ENCODE assay signal across 19 cellular contexts in genomic region chr6:130647221-130647620, GRCh38.
DNase-seq lines count a peak whose midpoint lies in the region; ATAC-seq and TF ChIP-seq lines count a peak whose summit lies in the region.
"Had no signal": no experiment of that assay in that cellular context is flagged by ENCODE, and none has a peak within 500 bp of the region (broad histone marks: within the 10 kb centered on the region; RNA-seq: fewer than 3 reads in every experiment).

No MANE protein-coding gene starts in this region.

- no peaks in the 10 kb centered on the region for H3K4me1 Mint-ChIP-seq in activated T-cell treated with anti-CD3 and anti-CD28 coated beads, Interleukin-2, amount 50 U/mL, for 72 hours (ENCODE audit: low read depth)
- peaks cover 0 to 4% (median 0%) of the 10 kb centered on the region in 4 donors for H3K4me1 Mint-ChIP-seq in CD4-positive, alpha-beta memory T cell
- H3K4me1 Mint-ChIP-seq: H9, IgD-negative memory B cell had no signal

- H3K4me3 Mint-ChIP-seq in activated T-cell treated with anti-CD3 and anti-CD28 coated beads, Interleukin-2, amount 50 U/mL, for 72 hours, result no peak overlapping the region
- H3K4me3 Mint-ChIP-seq in CD4-positive, alpha-beta memory T cell, result no peak overlapping the region
- H3K4me3 Mint-ChIP-seq: CD8-positive, alpha-beta T cell; H9; IgD-negative memory B cell had no signal

- peaks cover 2 to 5% of the 10 kb centered on the region in 2 donors for H3K36me3 Mint-ChIP-seq in activated T-cell treated with anti-CD3 and anti-CD28 coated beads, Interleukin-2, amount 50 U/mL, for 72 hours (ENCODE audit: insufficient read depth in 2 of 2)
- H3K36me3 Mint-ChIP-seq in CD4-positive, alpha-beta memory T cell, result peaks cover 8% of the 10 kb centered on the region in 2 donors
- H3K36me3 Mint-ChIP-seq: IgD-negative memory B cell had no signal

- intact Hi-C loops in CD4-positive, alpha-beta memory T cell (cut with micrococcal nuclease), result no loop called here

- no peak for DNase-seq in activated T-cell treated with anti-CD3 and anti-CD28 coated beads, Interleukin-2, amount 50 U/mL, for 72 hours
- DNase-seq in activated T-cell treated with anti-CD3 and anti-CD28 coated beads, Interleukin-2, amount 50 U/mL, for 48 hours, result no peak
- DNase-seq in adipocyte (ENCODE audit: low read depth), result peak; percentile 61
- DNase-seq in choroid plexus epithelial cell (ENCODE audit: low read depth), result peak; percentile 28
- no peak for DNase-seq in GM10248 (ENCODE audit: extremely low spot score)
- DNase-seq in CD4-positive, alpha-beta memory T cell, result no peak
- no peak for DNase-seq in effector CD4-positive, alpha-beta T cell
- no peak for DNase-seq in germinal center (ENCODE audit: low spot score)
- DNase-seq: 8988T; BE2C; CD8-positive, alpha-beta T cell; COR-L47; DMS153; DMS79 treated with DMSO at 0.1 percent for 48 hours; GDM1; GOT3; H9 had no signal

- H3K27ac Mint-ChIP-seq in activated T-cell treated with anti-CD3 and anti-CD28 coated beads, Interleukin-2, amount 50 U/mL, for 72 hours, result peak overlapping the region; percentile 57
- H3K27ac Mint-ChIP-seq in CD4-positive, alpha-beta memory T cell, result no peak overlapping the region
- H3K27ac Mint-ChIP-seq: CD8-positive, alpha-beta T cell; H9; IgD-negative memory B cell had no signal

- peaks cover 15% of the 10 kb centered on the region for H3K4me1 ChIP-seq in adipocyte (ENCODE audit: control insufficient read depth, insufficient read depth, low read length)
- H3K4me1 ChIP-seq in CD4-positive, alpha-beta memory T cell (ENCODE audit: insufficient read depth, low read length), result no peaks in the 10 kb centered on the region
- H3K4me1 ChIP-seq: BE2C had no signal

- H3K9me3 Mint-ChIP-seq in activated T-cell treated with anti-CD3 and anti-CD28 coated beads, Interleukin-2, amount 50 U/mL, for 72 hours, result peaks cover 13 to 18% of the 10 kb centered on the region in 2 donors
- peaks cover 5 to 38% (median 24%) of the 10 kb centered on the region in 8 donors for H3K9me3 Mint-ChIP-seq in CD4-positive, alpha-beta memory T cell

- no peak overlapping the region for H3K9ac ChIP-seq in adipocyte (ENCODE audit: low read length)

- CTCF ChIA-PET in GM10248 (lab: Yijun Ruan, JAX), result no interaction called here
- CTCF ChIA-PET in CD4-positive, alpha-beta memory T cell (lab: Charles Lee; ENCODE audit: partially characterized antibody), result no interaction called here

- no peak overlapping the region for H3K27ac ChIP-seq in CD4-positive, alpha-beta memory T cell (ENCODE audit: low read depth, low read length)
- H3K27ac ChIP-seq: C4-2B had no signal

- H3K4me3 ChIP-seq in adipocyte (ENCODE audit: low read length), result no peak overlapping the region
- H3K4me3 ChIP-seq in choroid plexus epithelial cell (ENCODE audit: low read depth, low read length), result no peak overlapping the region
- no peak overlapping the region for H3K4me3 ChIP-seq in CD4-positive, alpha-beta memory T cell (ENCODE audit: low read length in 2 of 2)

- POLR2A ChIA-PET in GM10248 (lab: Yijun Ruan, JAX), result no interaction called here
- POLR2A ChIA-PET in CD4-positive, alpha-beta memory T cell (lab: Charles Lee; ENCODE audit: partially characterized antibody), result no interaction called here

- no peak for ATAC-seq in activated T-cell treated with anti-CD3 and anti-CD28 coated beads, Interleukin-2, amount 50 U/mL, for 72 hours (replicated peaks in 1 of 2)
- ATAC-seq: CD8-positive, alpha-beta T cell had no signal

- H3K36me3 ChIP-seq in adipocyte (ENCODE audit: control insufficient read depth, insufficient read depth, low read length, severe bottlenecking), result no peaks in the 10 kb centered on the region
- no peaks in the 10 kb centered on the region for H3K36me3 ChIP-seq in CD4-positive, alpha-beta memory T cell (ENCODE audit: insufficient read depth, low read length)
- H3K36me3 ChIP-seq: BE2C had no signal

- H3K27me3 Mint-ChIP-seq in activated T-cell treated with anti-CD3 and anti-CD28 coated beads, Interleukin-2, amount 50 U/mL, for 72 hours (ENCODE audit: low read depth), result no peaks in the 10 kb centered on the region
- H3K27me3 Mint-ChIP-seq in CD4-positive, alpha-beta memory T cell, result no peaks in the 10 kb centered on the region

- H3K27me3 ChIP-seq in adipocyte (replicated peaks; ENCODE audit: control insufficient read depth, insufficient read depth, low read length), result no peaks in the 10 kb centered on the region
- no peaks in the 10 kb centered on the region for H3K27me3 ChIP-seq in CD4-positive, alpha-beta memory T cell (ENCODE audit: insufficient read depth, low read length)
- H3K27me3 ChIP-seq: BE2C had no signal

- peaks cover 10% of the 10 kb centered on the region for H3K9me3 ChIP-seq in adipocyte (ENCODE audit: control insufficient read depth, low read length)
- H3K9me3 ChIP-seq in CD4-positive, alpha-beta memory T cell (ENCODE audit: control insufficient read depth in 1 of 2, low read length in 2 of 2), result no peaks in the 10 kb centered on the region
- H3K9me3 ChIP-seq: BE2C had no signal

- TF ChIP-seq CTCF in choroid plexus epithelial cell (conservative IDR thresholded peaks at IDR 0.05; ENCODE audit: low read depth, low read length) (no peak), GM10248 (IDR thresholded peaks at IDR 0.05; ENCODE audit: control extremely low read depth, extremely low read depth, low read depth, missing control alignments) (no peak)

Comparison
In these comparisons a context has a peak if more than half of its experiments do, and no peak if none do; other contexts are left out.
1. DNase-seq: peak in adipocyte (single experiment) and choroid plexus epithelial cell (single experiment); none in activated T-cell treated with anti-CD3 and anti-CD28 coated beads, Interleukin-2, amount 50 U/mL, for 72 hours (0 of 2), activated T-cell treated with anti-CD3 and anti-CD28 coated beads, Interleukin-2, amount 50 U/mL, for 48 hours (0 of 2), GM10248 (single experiment), CD4-positive, alpha-beta memory T cell (0 of 5), effector CD4-positive, alpha-beta T cell (single experiment) and germinal center (single experiment).